Comparison of ENCODE assay signal across 2 cellular contexts in the genomic region with DNA sequence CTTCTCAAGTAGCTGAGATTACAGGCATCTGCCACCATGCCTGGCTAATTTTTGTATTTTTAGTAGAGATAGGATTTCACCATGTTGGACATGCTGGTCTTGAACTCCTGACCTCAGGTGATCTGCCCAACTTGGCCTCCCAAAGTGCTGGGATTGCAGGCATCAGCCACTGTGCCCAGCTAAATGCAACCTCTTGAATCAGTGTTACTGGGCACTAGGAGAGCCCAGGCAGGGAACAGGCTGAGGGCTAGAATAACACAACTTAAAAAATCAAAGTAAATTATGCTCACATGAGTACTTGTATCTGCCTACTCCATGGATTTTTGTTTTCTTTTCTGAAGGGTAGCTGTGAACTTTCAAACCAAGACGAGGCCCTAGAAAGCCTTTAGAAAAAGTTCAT. TPM values are rescaled to one million over a fixed set of nuclear protein-coding genes. Genes with fewer than 3 reads are reported as not detected.
"Had no signal": no experiment of that assay in that cellular context is flagged by ENCODE, and none has a peak within 500 bp of the region (broad histone marks: within the 10 kb centered on the region; RNA-seq: fewer than 3 reads in every experiment).

No MANE protein-coding gene starts in this region.

RNA-seq across cellular contexts. Expression of gene ACTL7A, which starts 58.3 kb away (rescaled TPM):
- total RNA-seq: G401, GM12878 had no signal
